8 cellular contexts compared by ENCODE assay signal in genomic region chr3:178434206-178434805, GRCh38.
A peak's percentile ranks its signal among the peaks of the same experiment; 100 is the strongest.
DNase-seq lines count a peak whose midpoint lies in the region; ATAC-seq and TF ChIP-seq lines count a peak whose summit lies in the region.

No MANE protein-coding gene starts in this region.

- no peak overlapping the region for H3K4me2 ChIP-seq in mesendoderm (ENCODE audit: low read length)

- H3K27ac ChIP-seq in VCaP (no peak overlapping the region), mesendoderm (ENCODE audit: low read depth, low read length) (no peak overlapping the region)

- H3K4me1 ChIP-seq in mesendoderm (ENCODE audit: control insufficient read depth, low read depth, low read length) = no peaks in the 10 kb centered on the region

- no peak overlapping the region for H3K4ac ChIP-seq in mesendoderm (ENCODE audit: low read depth, low read length)

- H3K4me3 ChIP-seq in GM12864 (ENCODE audit: low read depth, low read length) (no peak overlapping the region), NB4 (ENCODE audit: low read depth, low read length) (no peak overlapping the region), mesendoderm (ENCODE audit: low read length) (no peak overlapping the region)

- no peak overlapping the region for H2AK5ac ChIP-seq in mesendoderm (ENCODE audit: low read length)

- no peak for TF ChIP-seq POLR2A in NB4 (IDR thresholded peaks at IDR 0.05; ENCODE audit: extremely low read depth, insufficient read length)

- no peak overlapping the region for H3K18ac ChIP-seq in mesendoderm (ENCODE audit: low read length)

- no peak overlapping the region for H2BK5ac ChIP-seq in mesendoderm (ENCODE audit: low read length)

- WGBS in mesendoderm (ENCODE audit: extremely low coverage, insufficient coverage, low lambda C conversion rate) = no CpG with 5 or more reads among the region's 5 CpGs

- TF ChIP-seq CTCF in GM12864 (IDR thresholded peaks at IDR 0.05; ENCODE audit: low read depth, low read length, missing control alignments) (peak; percentile 33), NB4 (IDR thresholded peaks at IDR 0.05; ENCODE audit: low read depth, low read length) (no peak), VCaP (conservative IDR thresholded peaks at IDR 0.05) (peak; percentile 58), glutamatergic neuron (IDR thresholded peaks at IDR 0.05; ENCODE audit: partially characterized antibody, unreplicated experiment) (no peak)

- H4K8ac ChIP-seq in mesendoderm (ENCODE audit: low read depth, low read length) = no peak overlapping the region

- no peak overlapping the region for H3K4me3 Mint-ChIP-seq in glutamatergic neuron (ENCODE audit: unreplicated experiment)
- H3K4me3 Mint-ChIP-seq in activated T-helper 2 cell treated with anti-CD3 and anti-CD28 coated beads, Interferon-gamma antibody, Interleukin-2, Interleukin-4, amounts not matched to agents 10 μg/mL and 5 μg/mL and 100 μg/mL, durations not matched to agents 14 hours and 24 hours and 36 hours (ENCODE audit: low read depth) = no peak overlapping the region

- H3K36me3 Mint-ChIP-seq in glutamatergic neuron (ENCODE audit: unreplicated experiment) = no peaks in the 10 kb centered on the region
- no peaks in the 10 kb centered on the region for H3K36me3 Mint-ChIP-seq in activated T-helper 2 cell treated with anti-CD3 and anti-CD28 coated beads, Interferon-gamma antibody, Interleukin-2, Interleukin-4, amounts not matched to agents 10 μg/mL and 5 μg/mL and 100 μg/mL, durations not matched to agents 14 hours and 24 hours and 36 hours (ENCODE audit: low read depth)

- no peaks in the 10 kb centered on the region for H3K79me2 ChIP-seq in mesendoderm (ENCODE audit: control insufficient read depth, insufficient read depth, low read length)

- no peak overlapping the region for H2BK15ac ChIP-seq in mesendoderm (replicated peaks; ENCODE audit: low read depth)

- ATAC-seq in GM19397 (IDR thresholded peaks at IDR 0.05; ENCODE audit: unreplicated experiment) = no peak

- intact Hi-C loops in activated T-helper 2 cell treated with anti-CD3 and anti-CD28 coated beads, Interferon-gamma antibody, Interleukin-2, Interleukin-4, amounts not matched to agents 10 μg/mL and 5 μg/mL and 100 μg/mL, durations not matched to agents 14 hours and 24 hours and 36 hours (cut with micrococcal nuclease) = no loop called here

- no peak overlapping the region for H2BK120ac ChIP-seq in mesendoderm (ENCODE audit: low read depth, low read length)

- H3K27me3 Mint-ChIP-seq in glutamatergic neuron (ENCODE audit: unreplicated experiment) = peaks cover 1% of the 10 kb centered on the region
- no peaks in the 10 kb centered on the region for H3K27me3 Mint-ChIP-seq in activated T-helper 2 cell treated with anti-CD3 and anti-CD28 coated beads, Interferon-gamma antibody, Interleukin-2, Interleukin-4, amounts not matched to agents 10 μg/mL and 5 μg/mL and 100 μg/mL, durations not matched to agents 14 hours and 24 hours and 36 hours (ENCODE audit: low read depth)

- peaks cover 23% of the 10 kb centered on the region for H3K4me1 Mint-ChIP-seq in glutamatergic neuron (ENCODE audit: low read depth, unreplicated experiment)
- no peaks in the 10 kb centered on the region for H3K4me1 Mint-ChIP-seq in activated T-helper 2 cell treated with anti-CD3 and anti-CD28 coated beads, Interferon-gamma antibody, Interleukin-2, Interleukin-4, amounts not matched to agents 10 μg/mL and 5 μg/mL and 100 μg/mL, durations not matched to agents 14 hours and 24 hours and 36 hours (ENCODE audit: low read depth)

- no peaks in the 10 kb centered on the region for H3K27me3 ChIP-seq in mesendoderm (ENCODE audit: insufficient read depth, low read length, poor library complexity)

- no peak overlapping the region for H3K56ac ChIP-seq in mesendoderm (ENCODE audit: low read length)

- DNase-seq in GM12864 (ENCODE audit: low read depth) (no peak), NB4 (ENCODE audit: low read depth) (peak; percentile 3), mesendoderm (peak; percentile 79), glutamatergic neuron (no peak)
- no peak for DNase-seq in NK-92 treated with Interleukin-12 subunit alpha and Interleukin-12 subunit beta, amount 100 ng/mL, for 24 hours (lab: John Stamatoyannopoulos, UW)
- no peak for DNase-seq in activated T-helper 2 cell treated with anti-CD3 and anti-CD28 coated beads, Interferon-gamma antibody, Interleukin-2, Interleukin-4, amounts not matched to agents 10 μg/mL and 5 μg/mL and 100 μg/mL, durations not matched to agents 14 hours and 24 hours and 36 hours (ENCODE audit: low spot score)

- H3K9ac ChIP-seq in mesendoderm (ENCODE audit: low read length) = no peak overlapping the region

- H3K9me3 Mint-ChIP-seq in glutamatergic neuron (ENCODE audit: unreplicated experiment) = no peaks in the 10 kb centered on the region
- H3K9me3 Mint-ChIP-seq in activated T-helper 2 cell treated with anti-CD3 and anti-CD28 coated beads, Interferon-gamma antibody, Interleukin-2, Interleukin-4, amounts not matched to agents 10 μg/mL and 5 μg/mL and 100 μg/mL, durations not matched to agents 14 hours and 24 hours and 36 hours = no peaks in the 10 kb centered on the region

- no peak overlapping the region for H3K27ac Mint-ChIP-seq in glutamatergic neuron (ENCODE audit: unreplicated experiment)
- H3K27ac Mint-ChIP-seq in activated T-helper 2 cell treated with anti-CD3 and anti-CD28 coated beads, Interferon-gamma antibody, Interleukin-2, Interleukin-4, amounts not matched to agents 10 μg/mL and 5 μg/mL and 100 μg/mL, durations not matched to agents 14 hours and 24 hours and 36 hours = no peak overlapping the region

- no peaks in the 10 kb centered on the region for H3K36me3 ChIP-seq in mesendoderm (ENCODE audit: control insufficient read depth, insufficient read depth, low read length)

- no peaks in the 10 kb centered on the region for H3K79me1 ChIP-seq in mesendoderm (ENCODE audit: low read length)

- no peak overlapping the region for H4K5ac ChIP-seq in mesendoderm (ENCODE audit: low read length)

- no peak overlapping the region for H3K23ac ChIP-seq in mesendoderm (ENCODE audit: low read length)

Comparison
In these comparisons a context has a peak if more than half of its experiments do, and no peak if none do; other contexts are left out.
1. DNase-seq: peak in NB4 (single experiment) and mesendoderm (single experiment); none in GM12864 (single experiment), glutamatergic neuron (single experiment), NK-92 treated with Interleukin-12 subunit alpha and Interleukin-12 subunit beta, amount 100 ng/mL, for 24 hours (single experiment) and activated T-helper 2 cell treated with anti-CD3 and anti-CD28 coated beads, Interferon-gamma antibody, Interleukin-2, Interleukin-4, amounts not matched to agents 10 μg/mL and 5 μg/mL and 100 μg/mL, durations not matched to agents 14 hours and 24 hours and 36 hours (single experiment).
2. CTCF ChIP-seq: peak in GM12864 (single experiment) and VCaP (single experiment); none in NB4 (single experiment) and glutamatergic neuron (single experiment).